In genomic region chr19:16627194-16627927, GRCh38 we compare ENCODE assay signal across 8 cellular contexts. TPM values are rescaled to one million over a fixed set of nuclear protein-coding genes. Genes with fewer than 3 reads are reported as not detected.
DNase-seq lines count a peak whose midpoint lies in the region; ATAC-seq lines count a peak whose summit lies in the region.

No MANE protein-coding gene starts in this region.

- H3K27ac ChIP-seq in ACC112 (ENCODE audit: low read depth, low read length): peak overlapping the region; percentile 56
- H3K27ac ChIP-seq in ectodermal cell (ENCODE audit: insufficient read depth, low read depth, low read length, poor library complexity, severe bottlenecking): no peak overlapping the region
- peak overlapping the region; percentile 93 for H3K27ac ChIP-seq in muscle layer of colon (ENCODE audit: low read depth, low read length)

- H3K27ac Mint-ChIP-seq in T-helper 2 cell treated with Interferon-gamma antibody and Interleukin-4, amounts not matched to agents 5 μg/mL and 100 μg/mL, for 36 hours: peak overlapping the region; percentile 89

- H3K27me3 ChIP-seq in ACC112 (ENCODE audit: insufficient read depth, low read length) (no peaks in the 10 kb centered on the region), ectodermal cell (ENCODE audit: control insufficient read depth, insufficient read depth, low read length, poor library complexity, severe bottlenecking) (no peaks in the 10 kb centered on the region), muscle layer of colon (ENCODE audit: control insufficient read depth in 1 of 2, insufficient read depth in 2 of 2, low read length in 2 of 2) (no peaks in the 10 kb centered on the region)

- peak; percentile 6 for DNase-seq in T-helper 2 cell treated with Interferon-gamma antibody and Interleukin-4, amounts not matched to agents 5 μg/mL and 100 μg/mL, for 36 hours (ENCODE audit: low spot score)
- DNase-seq in NCI-H2081 treated with DMSO at 0.1 percent for 48 hours (lab: John Stamatoyannopoulos, UW) (no peak), LoVo (ENCODE audit: low spot score) (no peak)

- H3K4me1 ChIP-seq in ACC112 (ENCODE audit: control insufficient read depth, insufficient read depth, low read length, unreplicated experiment) (peaks cover 16% of the 10 kb centered on the region), ectodermal cell (ENCODE audit: control insufficient read depth, insufficient read depth, low read length) (peaks cover 4% of the 10 kb centered on the region), muscle layer of colon (ENCODE audit: insufficient read depth, low read length) (peaks cover 23% of the 10 kb centered on the region)

- H3K4me1 Mint-ChIP-seq in T-helper 2 cell treated with Interferon-gamma antibody and Interleukin-4, amounts not matched to agents 5 μg/mL and 100 μg/mL, for 36 hours (ENCODE audit: low read depth): peaks cover 33% of the 10 kb centered on the region

- 1% methylated on average over 52 of the region's 52 CpGs for WGBS in ectodermal cell, 2 experiments

- peak overlapping the region; percentile 95 for H3K9ac ChIP-seq in muscle layer of colon (ENCODE audit: low read length)

- H2AFZ ChIP-seq in ACC112 (ENCODE audit: low read length, unreplicated experiment): no peak overlapping the region

- H3K27me3 Mint-ChIP-seq in T-helper 2 cell treated with Interferon-gamma antibody and Interleukin-4, amounts not matched to agents 5 μg/mL and 100 μg/mL, for 36 hours (ENCODE audit: low read depth): no peaks in the 10 kb centered on the region

- peak overlapping the region; percentile 98 for H3K4me3 ChIP-seq in ACC112 (ENCODE audit: low read depth, low read length)
- H3K4me3 ChIP-seq in ectodermal cell (ENCODE audit: insufficient read depth, low read depth, low read length): peak overlapping the region; percentile 79
- H3K4me3 ChIP-seq in muscle layer of colon (ENCODE audit: low read depth in 1 of 2, low read length in 2 of 2): peak overlapping the region; percentile 92

- H3K9me3 ChIP-seq in ectodermal cell (ENCODE audit: control insufficient read depth, low read length): no peaks in the 10 kb centered on the region
- no peaks in the 10 kb centered on the region for H3K9me3 ChIP-seq in muscle layer of colon (ENCODE audit: low read length)

- peaks cover 37% of the 10 kb centered on the region for H3K36me3 Mint-ChIP-seq in T-helper 2 cell treated with Interferon-gamma antibody and Interleukin-4, amounts not matched to agents 5 μg/mL and 100 μg/mL, for 36 hours (ENCODE audit: low read depth)

- H3K9me3 Mint-ChIP-seq in T-helper 2 cell treated with Interferon-gamma antibody and Interleukin-4, amounts not matched to agents 5 μg/mL and 100 μg/mL, for 36 hours: no peaks in the 10 kb centered on the region

- H3K79me2 ChIP-seq in ACC112 (ENCODE audit: control insufficient read depth, insufficient read depth, low read length, unreplicated experiment): peaks cover 55% of the 10 kb centered on the region

- ATAC-seq in GM21825 (IDR thresholded peaks at IDR 0.05; ENCODE audit: unreplicated experiment) (peak; percentile 0), GM21381 (IDR thresholded peaks at IDR 0.05; ENCODE audit: unreplicated experiment) (no peak)

- no peaks in the 10 kb centered on the region for H3K36me3 ChIP-seq in ACC112 (ENCODE audit: insufficient read depth, low read length)
- no peaks in the 10 kb centered on the region for H3K36me3 ChIP-seq in ectodermal cell (ENCODE audit: control insufficient read depth, insufficient read depth, low read length)
- H3K36me3 ChIP-seq in muscle layer of colon (ENCODE audit: insufficient read depth, low read length): peaks cover 12% of the 10 kb centered on the region

- H3K4me3 Mint-ChIP-seq in T-helper 2 cell treated with Interferon-gamma antibody and Interleukin-4, amounts not matched to agents 5 μg/mL and 100 μg/mL, for 36 hours: peak overlapping the region; percentile 94

RNA-seq across cellular contexts. Expression of gene MED26, which starts 0.6 kb away (rescaled TPM):
- 8.5 TPM for polyA plus RNA-seq in ectodermal cell (2013, experiment 1 of 4)
- 9.9 TPM for polyA plus RNA-seq in ectodermal cell (2013, experiment 2 of 4)
- polyA plus RNA-seq in ectodermal cell (2013, experiment 3 of 4): 8.1 TPM
- polyA plus RNA-seq in ectodermal cell (2013, experiment 4 of 4): 9.8 TPM

RNA-seq across cellular contexts. Expression of gene SMIM7, which starts 32.6 kb away (rescaled TPM):
- 82.8 TPM for polyA plus RNA-seq in ectodermal cell (2013, experiment 1 of 4)
- 85.9 TPM for polyA plus RNA-seq in ectodermal cell (2013, experiment 2 of 4)
- 70.3 TPM for polyA plus RNA-seq in ectodermal cell (2013, experiment 3 of 4)
- 75.0 TPM for polyA plus RNA-seq in ectodermal cell (2013, experiment 4 of 4)

RNA-seq across cellular contexts. Expression of gene TMEM38A, which starts 33.6 kb away (rescaled TPM):
- polyA plus RNA-seq in ectodermal cell (2013, experiment 1 of 4): 3.8 TPM
- 2.0 TPM for polyA plus RNA-seq in ectodermal cell (2013, experiment 2 of 4)
- 1.5 TPM for polyA plus RNA-seq in ectodermal cell (2013, experiment 3 of 4)
- polyA plus RNA-seq in ectodermal cell (2013, experiment 4 of 4): 1.7 TPM

RNA-seq across cellular contexts. Expression of gene SLC35E1, which starts 55.1 kb away (rescaled TPM):
- polyA plus RNA-seq in ectodermal cell (2013, experiment 1 of 4): 27.4 TPM
- polyA plus RNA-seq in ectodermal cell (2013, experiment 2 of 4): 30.3 TPM
- 21.1 TPM for polyA plus RNA-seq in ectodermal cell (2013, experiment 3 of 4)
- polyA plus RNA-seq in ectodermal cell (2013, experiment 4 of 4): 26.0 TPM
